26 cellular contexts compared by ENCODE assay signal in genomic region chr2:165700511-165700910, GRCh38.
A peak's percentile ranks its signal among the peaks of the same experiment; 100 is the strongest.
DNase-seq lines count a peak whose midpoint lies in the region; ATAC-seq and TF ChIP-seq lines count a peak whose summit lies in the region.
"Had no signal": no experiment of that assay in that cellular context is flagged by ENCODE, and none has a peak within 500 bp of the region (broad histone marks: within the 10 kb centered on the region; RNA-seq: fewer than 3 reads in every experiment).

No MANE protein-coding gene starts in this region.

- no peak overlapping the region; the same call in 1 of the 2 replicates for H3K27ac Mint-ChIP-seq in GM23338
- H3K27ac Mint-ChIP-seq: activated naive CD8-positive, alpha-beta T cell; T-helper 1 cell treated with Interleukin-12 subunit alpha and Interleukin-12 subunit beta and Interleukin-4 antibody, amounts not matched to agents 30 μg/mL and 1 μg/mL, for 36 hours had no signal

- H3K27ac ChIP-seq in BLaER1 = peak overlapping the region; percentile 28; the same call in 1 of the 2 replicates
- H3K27ac ChIP-seq in GM23338 (ENCODE audit: low read depth) = no peak overlapping the region
- H3K27ac ChIP-seq in SK-N-SH (ENCODE audit: low read depth in 2 of 2, low read length in 1 of 2) = peak overlapping the region in 1 of 2 experiments; percentile 64; a peak in 2 of 4 replicates
- H3K27ac ChIP-seq in iPS-18a (ENCODE audit: low read length) = peak overlapping the region; percentile 54
- H3K27ac ChIP-seq: C4-2B, esophagus squamous epithelium, suprapubic skin, upper lobe of right lung had no signal

- H3K9ac ChIP-seq in BLaER1 = no peak overlapping the region
- H3K9ac ChIP-seq in SK-N-SH = no peak overlapping the region
- no peak overlapping the region for H3K9ac ChIP-seq in iPS-18a (ENCODE audit: low read length)

- TF ChIP-seq CTCF in GM23338 (conservative IDR thresholded peaks at IDR 0.05; ENCODE audit: low read depth in 2 of 2) = no peak
- no peak for TF ChIP-seq CTCF in SK-N-SH (IDR thresholded peaks at IDR 0.05)

- TF ChIP-seq EP300 in SK-N-SH (IDR thresholded peaks at IDR 0.05; ENCODE audit: borderline replicate concordance in 1 of 2, low read depth in 1 of 2, low read length in 1 of 2) = no peak

- no peaks in the 10 kb centered on the region for H3K9me3 Mint-ChIP-seq in GM23338
- H3K9me3 Mint-ChIP-seq: T-helper 1 cell treated with Interleukin-12 subunit alpha and Interleukin-12 subunit beta and Interleukin-4 antibody, amounts not matched to agents 30 μg/mL and 1 μg/mL, for 36 hours had no signal

- WGBS in SK-N-SH (ENCODE audit: low lambda C conversion rate) = 37% methylated on average over 3 of the region's 5 CpGs

- peaks cover 38% of the 10 kb centered on the region for H3K4me1 Mint-ChIP-seq in GM23338

- peak; percentile 56 for ATAC-seq in GM23338
- no peak for ATAC-seq in GM21526 (IDR thresholded peaks at IDR 0.05; ENCODE audit: low FRiP score, unreplicated experiment)
- ATAC-seq: left cardiac atrium, sciatic nerve, upper lobe of right lung had no signal

- no peaks in the 10 kb centered on the region for H3K36me3 Mint-ChIP-seq in GM23338 (ENCODE audit: low read depth)
- H3K36me3 Mint-ChIP-seq: activated naive CD8-positive, alpha-beta T cell had no signal

- H4K20me1 ChIP-seq in BLaER1 (no peaks in the 10 kb centered on the region), GM23338 (replicated peaks; ENCODE audit: insufficient read depth) (no peaks in the 10 kb centered on the region), SK-N-SH (ENCODE audit: insufficient read depth) (no peaks in the 10 kb centered on the region)

- H3K9me3 ChIP-seq in BLaER1 (no peaks in the 10 kb centered on the region), SK-N-SH (no peaks in the 10 kb centered on the region), iPS-18a (ENCODE audit: control insufficient read depth, low read depth, low read length) (no peaks in the 10 kb centered on the region)
- H3K9me3 ChIP-seq: Caco-2, esophagus squamous epithelium, suprapubic skin, upper lobe of right lung had no signal

- H3K27me3 ChIP-seq in BLaER1 (no peaks in the 10 kb centered on the region), GM23338 (ENCODE audit: insufficient read depth) (no peaks in the 10 kb centered on the region), SK-N-SH (ENCODE audit: insufficient read depth) (no peaks in the 10 kb centered on the region), iPS-18a (ENCODE audit: control insufficient read depth, insufficient read depth, low read length) (no peaks in the 10 kb centered on the region)
- H3K27me3 ChIP-seq: esophagus squamous epithelium, suprapubic skin, upper lobe of right lung had no signal

- peaks cover 17% of the 10 kb centered on the region for H3K4me1 ChIP-seq in BLaER1
- peaks cover 46% of the 10 kb centered on the region for H3K4me1 ChIP-seq in GM23338 (ENCODE audit: insufficient read depth)
- H3K4me1 ChIP-seq in SK-N-SH (ENCODE audit: control insufficient read depth in 1 of 2, insufficient read depth in 2 of 2, low read depth in 1 of 2, low read length in 1 of 2) = peaks cover 5 to 13% of the 10 kb centered on the region in 2 experiments; a peak in 3 of 4 replicates
- H3K4me1 ChIP-seq in iPS-18a (ENCODE audit: control insufficient read depth, low read depth, low read length) = peaks cover 34% of the 10 kb centered on the region
- H3K4me1 ChIP-seq: Caco-2, esophagus squamous epithelium, suprapubic skin, upper lobe of right lung had no signal

- no peaks in the 10 kb centered on the region for H3F3A ChIP-seq in GM23338 (replicated peaks; ENCODE audit: low read depth)
- no peaks in the 10 kb centered on the region for H3F3A ChIP-seq in SK-N-SH (replicated peaks; ENCODE audit: insufficient read depth)

- H3K36me3 ChIP-seq in BLaER1 (no peaks in the 10 kb centered on the region), GM23338 (ENCODE audit: insufficient read depth) (no peaks in the 10 kb centered on the region), SK-N-SH (replicated peaks in 1 of 2; ENCODE audit: control insufficient read depth in 1 of 2, insufficient read depth in 2 of 2, low read length in 1 of 2) (no peaks in the 10 kb centered on the region), iPS-18a (ENCODE audit: control insufficient read depth, low read depth, low read length) (no peaks in the 10 kb centered on the region)
- H3K36me3 ChIP-seq: esophagus squamous epithelium, suprapubic skin, upper lobe of right lung had no signal

- H3K4me3 Mint-ChIP-seq in GM23338 = no peak overlapping the region
- H3K4me3 Mint-ChIP-seq: activated naive CD8-positive, alpha-beta T cell; T-helper 1 cell treated with Interleukin-12 subunit alpha and Interleukin-12 subunit beta and Interleukin-4 antibody, amounts not matched to agents 30 μg/mL and 1 μg/mL, for 36 hours had no signal

- CTCF ChIA-PET in SK-N-SH (lab: Yijun Ruan, JAX) = interaction anchor here (0.6 to 2.6 kb wide), 17 partner anchors 15 to 684 kb away, joined by 3 to 17 read pairs (median 3); partner anchors contain the start of gene SCN3A

- POLR2A ChIA-PET in SK-N-SH (lab: Yijun Ruan, JAX) = no interaction called here

- TF ChIP-seq RAD21 in SK-N-SH (IDR thresholded peaks at IDR 0.05; ENCODE audit: low read length) = peak; percentile 25; the same call in 1 of the 2 replicates

- H3K79me2 ChIP-seq in GM23338 (replicated peaks; ENCODE audit: insufficient read depth) = no peaks in the 10 kb centered on the region
- no peaks in the 10 kb centered on the region for H3K79me2 ChIP-seq in SK-N-SH (ENCODE audit: insufficient read depth)

- no peak overlapping the region for H2AFZ ChIP-seq in GM23338
- H2AFZ ChIP-seq in SK-N-SH (ENCODE audit: low read depth) = no peak overlapping the region

- peaks cover 8% of the 10 kb centered on the region; the same call in 1 of the 2 replicates for H3K9me2 ChIP-seq in GM23338 (ENCODE audit: insufficient read depth)
- H3K9me2 ChIP-seq in SK-N-SH = no peaks in the 10 kb centered on the region

- H3K4me2 ChIP-seq in BLaER1 (peak overlapping the region; percentile 71), GM23338 (no peak overlapping the region; the same call in 1 of the 2 replicates), SK-N-SH (no peak overlapping the region)

- H3K4me3 ChIP-seq in BLaER1 (no peak overlapping the region), GM23338 (no peak overlapping the region), SK-N-SH (ENCODE audit: low read depth in 2 of 2, low read length in 1 of 2) (no peak overlapping the region), iPS-18a (ENCODE audit: low read length) (no peak overlapping the region)
- H3K4me3 ChIP-seq: esophagus squamous epithelium, suprapubic skin, upper lobe of right lung had no signal

- DNase-seq in GM23338 (ENCODE audit: low spot score) (peak; percentile 41), SK-N-SH (peak; percentile 53), UCSD-AML1 (lab: John Stamatoyannopoulos, UW; ENCODE audit: unreplicated experiment) (no peak), NCI-H2196 treated with DMSO at 0.1 percent for 48 hours (lab: John Stamatoyannopoulos, UW; ENCODE audit: unreplicated experiment) (no peak)
- DNase-seq: activated T-cell treated with anti-CD3 and anti-CD28 coated beads for 4 hours; anterior cingulate cortex; Caco-2; cortex of kidney; esophagus squamous epithelium; IMR-90; left cardiac atrium; mammary epithelial cell; NCI-H1092 treated with DMSO at 0.1 percent for 48 hours; NCI-H2081; NCI-H510A treated with DMSO at 0.1 percent for 48 hours; stimulated activated CD4-positive, alpha-beta T cell treated with anti-CD3 and anti-CD28 coated beads, Interleukin-15, amount 100 ng/mL, for 24 hours; stimulated activated naive CD4-positive, alpha-beta T cell; upper lobe of right lung had no signal

- peaks cover 5% of the 10 kb centered on the region for H3K27me3 Mint-ChIP-seq in GM23338 (ENCODE audit: insufficient read depth, low read depth, poor library complexity)

TF ChIP-seq in GM23338, 12 proteins besides CTCF, POLR2A, EP300 and RAD21:
- no peak for TF ChIP-seq NANOG (IDR thresholded peaks at IDR 0.05; ENCODE audit: borderline replicate concordance)
- no peak for TF ChIP-seq ZNF331 (CRISPR knock-in tag; IDR thresholded peaks at IDR 0.05; ENCODE audit: low read depth)
- no peak for TF ChIP-seq STAT1 (IDR thresholded peaks at IDR 0.05; ENCODE audit: unreplicated experiment)

TF ChIP-seq in SK-N-SH, 30 proteins besides CTCF, POLR2A, EP300 and RAD21:
- peak; percentile 50; the same call in 1 of the 2 replicates for TF ChIP-seq MXI1 (IDR thresholded peaks at IDR 0.05; ENCODE audit: low read depth, low read length)
- no peak for TF ChIP-seq EZH2phosphoT487 (IDR thresholded peaks at IDR 0.05; ENCODE audit: borderline replicate concordance, low read depth)
- no peak for TF ChIP-seq USF2 (IDR thresholded peaks at IDR 0.05; ENCODE audit: borderline replicate concordance, low read depth, low read length)
- no peak for TF ChIP-seq GATA2 (CRISPR knock-in tag; IDR thresholded peaks at IDR 0.05)
- peak; percentile 41 for TF ChIP-seq CHD2 (IDR thresholded peaks at IDR 0.05; ENCODE audit: low read length, partially characterized antibody)

Comparison
In these comparisons a context has a peak if more than half of its experiments do, and no peak if none do; other contexts are left out.
1. DNase-seq: peak in GM23338 (single experiment) and SK-N-SH (single experiment); none in UCSD-AML1 (single experiment) and NCI-H2196 treated with DMSO at 0.1 percent for 48 hours (single experiment).